ENCODE assay signal across 8 cellular contexts in the genomic region with DNA sequence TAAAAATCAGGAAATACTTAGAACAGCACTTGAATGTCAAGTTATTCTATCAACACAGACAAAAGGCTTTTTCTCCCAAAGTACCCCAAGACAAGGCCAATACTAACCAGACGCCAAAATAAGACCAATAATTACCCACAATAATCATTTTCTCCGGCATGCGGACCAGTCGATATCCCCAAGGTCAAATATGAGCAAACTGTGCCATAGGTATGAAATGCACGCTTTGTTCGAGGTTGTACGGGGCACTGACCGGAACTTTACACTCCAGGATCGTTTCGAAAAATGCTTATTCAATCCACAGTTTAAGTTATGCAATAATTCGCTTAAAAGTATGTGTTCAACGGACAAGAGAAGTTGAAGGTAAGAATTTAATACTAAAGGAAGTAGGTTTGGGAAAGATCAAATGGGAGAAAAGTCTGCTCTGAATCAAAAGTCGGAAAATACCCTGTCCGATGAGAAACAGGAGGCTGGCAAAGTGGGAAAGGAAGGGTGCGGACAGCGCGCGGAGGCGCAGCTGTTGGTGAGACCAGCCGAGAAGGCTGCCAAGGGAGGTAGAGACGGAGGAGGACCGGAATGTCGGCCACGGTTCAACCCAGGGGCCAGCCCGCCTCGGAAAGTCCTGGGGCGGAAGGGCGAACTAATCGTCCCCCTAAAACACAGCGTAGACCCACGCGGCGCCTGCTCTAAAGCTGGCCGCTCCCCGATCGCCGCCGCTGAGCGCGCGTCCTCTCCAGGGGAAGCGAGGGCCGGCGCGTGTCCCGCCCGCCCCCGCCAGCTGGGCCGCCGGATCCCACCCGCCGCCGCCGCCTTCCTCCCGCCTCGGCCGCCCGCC. TPM values are rescaled to one million over a fixed set of nuclear protein-coding genes. Genes with fewer than 3 reads are reported as not detected.
A peak's percentile ranks its signal among the peaks of the same experiment; 100 is the strongest.
DNase-seq lines count a peak whose midpoint lies in the region; ATAC-seq and TF ChIP-seq lines count a peak whose summit lies in the region.

No MANE protein-coding gene starts in this region.

- peak overlapping the region; percentile 77 for H3K27ac ChIP-seq in CD8-positive, alpha-beta memory T cell (ENCODE audit: low read depth, low read length)
- H3K27ac ChIP-seq in heart left ventricle, result peak overlapping the region; percentile 89 to 99 (median 96)

- no peaks in the 10 kb centered on the region for H3K9me3 ChIP-seq in CD8-positive, alpha-beta memory T cell (ENCODE audit: low read length)
- H3K9me3 ChIP-seq in heart left ventricle, result peaks cover 0 to 20% (median 0%) of the 10 kb centered on the region in 12 donors

- intact Hi-C loops in heart left ventricle (cut with DNase I), result loop anchor here in 8 of 10 donors (1.0 to 10.0 kb wide), 11 partner anchors 17 to 211 kb away; a partner anchor contains a TSS

- peaks cover 0 to 5% (median 0%) of the 10 kb centered on the region in 5 donors for H3K9me3 Mint-ChIP-seq in CD8-positive, alpha-beta memory T cell
- H3K9me3 Mint-ChIP-seq in activated naive CD8-positive, alpha-beta T cell treated with anti-CD3 and anti-CD28 coated beads, Interleukin-2, amount 10 ng/mL, durations not matched to agents 7 days and 5 days, result peaks cover 3% of the 10 kb centered on the region

- TF ChIP-seq POLR2A in heart left ventricle (IDR thresholded peaks at IDR 0.05), result no peak

- H3K27ac Mint-ChIP-seq in CD8-positive, alpha-beta memory T cell, result peak overlapping the region; percentile 94 to 100 (median 97)
- peak overlapping the region; percentile 100 for H3K27ac Mint-ChIP-seq in activated naive CD8-positive, alpha-beta T cell treated with anti-CD3 and anti-CD28 coated beads, Interleukin-2, amount 10 ng/mL, durations not matched to agents 7 days and 5 days

- peak in 1 of 12 donors; percentile 10 for TF ChIP-seq CTCF in heart left ventricle (IDR thresholded peaks at IDR 0.05)

- peaks cover 50 to 61% (median 52%) of the 10 kb centered on the region in 3 donors for H3K4me1 Mint-ChIP-seq in CD8-positive, alpha-beta memory T cell
- H3K4me1 Mint-ChIP-seq in activated naive CD8-positive, alpha-beta T cell treated with anti-CD3 and anti-CD28 coated beads, Interleukin-2, amount 10 ng/mL, durations not matched to agents 7 days and 5 days, result peaks cover 28% of the 10 kb centered on the region

- no peaks in the 10 kb centered on the region for H3K27me3 Mint-ChIP-seq in CD8-positive, alpha-beta memory T cell
- H3K27me3 Mint-ChIP-seq in activated naive CD8-positive, alpha-beta T cell treated with anti-CD3 and anti-CD28 coated beads, Interleukin-2, amount 10 ng/mL, durations not matched to agents 7 days and 5 days, result no peaks in the 10 kb centered on the region

- ATAC-seq in GM18870 (IDR thresholded peaks at IDR 0.05; ENCODE audit: unreplicated experiment), result peak; percentile 20
- ATAC-seq in HG03066 (IDR thresholded peaks at IDR 0.05; ENCODE audit: low read depth, unreplicated experiment), result peak; percentile 39
- ATAC-seq in activated naive CD8-positive, alpha-beta T cell treated with anti-CD3 and anti-CD28 coated beads, Interleukin-2, amount 10 ng/mL, durations not matched to agents 7 days and 5 days (ENCODE audit: low read depth), result peak; percentile 28
- peak; percentile 22 to 78 (median 64) for ATAC-seq in heart left ventricle

- H3K4me3 Mint-ChIP-seq in CD8-positive, alpha-beta memory T cell, result peak overlapping the region; percentile 95 to 99 (median 97)
- H3K4me3 Mint-ChIP-seq in activated naive CD8-positive, alpha-beta T cell treated with anti-CD3 and anti-CD28 coated beads, Interleukin-2, amount 10 ng/mL, durations not matched to agents 7 days and 5 days, result peak overlapping the region; percentile 99

- peak in 2 of 5 donors; percentile 6 to 28 for DNase-seq in CD8-positive, alpha-beta memory T cell
- DNase-seq in NCI-H226 (peak; percentile 43), heart left ventricle (peak in 1 of 5 donors; percentile 75), pons (ENCODE audit: low spot score) (peak; percentile 46), EL (no peak)
- no peak for DNase-seq in activated naive CD8-positive, alpha-beta T cell treated with anti-CD3 and anti-CD28 coated beads, Interleukin-2, amount 10 ng/mL, durations not matched to agents 7 days and 5 days

- 0 to 1% (median 0%) methylated on average over 31 to 58 of the region's 58 CpGs for WGBS in heart left ventricle, 4 donors

- H3K4me1 ChIP-seq in CD8-positive, alpha-beta memory T cell (ENCODE audit: insufficient read depth, low read length), result peaks cover 32% of the 10 kb centered on the region
- H3K4me1 ChIP-seq in heart left ventricle, result peaks cover 5 to 59% (median 39%) of the 10 kb centered on the region in 12 donors

- H3K27me3 ChIP-seq in CD8-positive, alpha-beta memory T cell (ENCODE audit: insufficient read depth, low read length, poor library complexity, severe bottlenecking), result no peaks in the 10 kb centered on the region
- H3K27me3 ChIP-seq in heart left ventricle, result no peaks in the 10 kb centered on the region

- H3K4me3 ChIP-seq in CD8-positive, alpha-beta memory T cell (ENCODE audit: low read length), result peak overlapping the region; percentile 91
- peak overlapping the region; percentile 47 to 91 (median 82) for H3K4me3 ChIP-seq in heart left ventricle

- peaks cover 0 to 23% (median 4%) of the 10 kb centered on the region in 3 donors for H3K36me3 Mint-ChIP-seq in CD8-positive, alpha-beta memory T cell
- peaks cover 30% of the 10 kb centered on the region for H3K36me3 Mint-ChIP-seq in activated naive CD8-positive, alpha-beta T cell treated with anti-CD3 and anti-CD28 coated beads, Interleukin-2, amount 10 ng/mL, durations not matched to agents 7 days and 5 days

- CTCF ChIA-PET in CD8-positive, alpha-beta memory T cell (lab: Charles Lee), result interaction anchor here (1.0 to 2.5 kb wide), 9 partner anchors 10 to 364 kb away, joined by 3 to 12 read pairs (median 4); a partner anchor contains a TSS

- no peaks in the 10 kb centered on the region for H3K36me3 ChIP-seq in CD8-positive, alpha-beta memory T cell (ENCODE audit: insufficient read depth, low read length)
- H3K36me3 ChIP-seq in heart left ventricle, result peaks cover 0 to 18% (median 11%) of the 10 kb centered on the region in 9 donors

- POLR2A ChIA-PET in CD8-positive, alpha-beta memory T cell (lab: Charles Lee), result interaction anchor here (0.6 to 2.4 kb wide), 7 partner anchors 25 to 771 kb away, joined by 3 to 32 read pairs (median 5); a partner anchor contains a TSS
- POLR2A ChIA-PET in activated naive CD8-positive, alpha-beta T cell treated with anti-CD3 and anti-CD28 coated beads, Interleukin-2, amount 10 ng/mL, durations not matched to agents 7 days and 5 days (lab: Charles Lee), result interaction anchor here (0.7 to 4.4 kb wide), 26 partner anchors 8 to 771 kb away, joined by 3 to 84 read pairs (median 5); a partner anchor contains a TSS

RNA-seq across cellular contexts. Expression of a gene that starts 0.8 kb away (rescaled TPM):
- under 1 TPM; 0.55 to 0.69 TPM for total RNA-seq in CD8-positive, alpha-beta memory T cell
- not detected for polyA plus RNA-seq in CD8-positive, alpha-beta memory T cell
- 1 to 10 TPM; 3.3 to 4.0 TPM for total RNA-seq in activated naive CD8-positive, alpha-beta T cell treated with anti-CD3 and anti-CD28 coated beads, Interleukin-2, amount 10 ng/mL, durations not matched to agents 7 days and 5 days
- 1 to 10 TPM in 6 of 9 donors, under 1 TPM in 2, not detected in 1; 0.82 to 2.0 (median 1.2) TPM for total RNA-seq in heart left ventricle
- polyA plus RNA-seq in heart left ventricle, result under 1 TPM in 1 of 2 donors, not detected in 1; 0.19 TPM

RNA-seq across cellular contexts. Expression of a gene that starts 1.0 kb away (rescaled TPM):
- total RNA-seq in CD8-positive, alpha-beta memory T cell, result 100 to 1,000 TPM; 123 to 128 TPM
- 249 TPM for polyA plus RNA-seq in CD8-positive, alpha-beta memory T cell
- total RNA-seq in activated naive CD8-positive, alpha-beta T cell treated with anti-CD3 and anti-CD28 coated beads, Interleukin-2, amount 10 ng/mL, durations not matched to agents 7 days and 5 days, result 10 to 100 TPM; 88.0 to 88.4 TPM
- 100 to 1,000 TPM; 129 to 217 (median 160) TPM for total RNA-seq in heart left ventricle
- polyA plus RNA-seq in heart left ventricle, result 100 to 1,000 TPM; 262 to 299 TPM

RNA-seq across cellular contexts. Expression of a gene that starts 26.3 kb away (rescaled TPM):
- 10 to 100 TPM; 60.1 to 63.5 TPM for total RNA-seq in CD8-positive, alpha-beta memory T cell
- 59.7 TPM for polyA plus RNA-seq in CD8-positive, alpha-beta memory T cell
- 10 to 100 TPM; 34.8 to 36.2 TPM for total RNA-seq in activated naive CD8-positive, alpha-beta T cell treated with anti-CD3 and anti-CD28 coated beads, Interleukin-2, amount 10 ng/mL, durations not matched to agents 7 days and 5 days
- total RNA-seq in heart left ventricle, result 10 to 100 TPM; 30.3 to 63.9 (median 34.5) TPM
- polyA plus RNA-seq in heart left ventricle, result 10 to 100 TPM; 23.9 to 66.8 TPM

Comparison
In these comparisons a context has a peak if more than half of its experiments do, and no peak if none do; other contexts are left out.
1. DNase-seq: peak in NCI-H226 (single experiment) and pons (single experiment); none in activated naive CD8-positive, alpha-beta T cell treated with anti-CD3 and anti-CD28 coated beads, Interleukin-2, amount 10 ng/mL, durations not matched to agents 7 days and 5 days (single experiment) and EL (single experiment).
2. Peak in every context shown above with its lines, with median percentiles within 50 percentile points of each other: ATAC-seq.